ENCODE assay signal across 7 cellular contexts in genomic region chr4:26372525-26373172, GRCh38. TPM values are rescaled to one million over a fixed set of nuclear protein-coding genes. Genes with fewer than 3 reads are reported as not detected.
A peak's percentile ranks its signal among the peaks of the same experiment; 100 is the strongest.
DNase-seq lines count a peak whose midpoint lies in the region; ATAC-seq and TF ChIP-seq lines count a peak whose summit lies in the region.

No MANE protein-coding gene starts in this region.

- intact Hi-C loops in esophagus squamous epithelium (cut with DNase I) = no loop called here

- no peaks in the 10 kb centered on the region for H3K27me3 ChIP-seq in esophagus squamous epithelium

- ATAC-seq in GM21717 (IDR thresholded peaks at IDR 0.05; ENCODE audit: unreplicated experiment) = peak; percentile 87

- H3K36me3 ChIP-seq in mesodermal cell (ENCODE audit: control insufficient read depth, insufficient read depth, low read length) (no peaks in the 10 kb centered on the region), esophagus squamous epithelium (no peaks in the 10 kb centered on the region)

- TF ChIP-seq POLR2A in esophagus squamous epithelium (IDR thresholded peaks at IDR 0.05) = no peak

- no peak overlapping the region for H3K4me3 ChIP-seq in GM12864 (ENCODE audit: low read depth, low read length)
- no peak overlapping the region for H3K4me3 ChIP-seq in astrocyte of the spinal cord (ENCODE audit: low read depth, low read length)
- no peak overlapping the region for H3K4me3 ChIP-seq in mesodermal cell (ENCODE audit: extremely low read depth, insufficient read depth, low read length, poor library complexity, severe bottlenecking)
- no peak overlapping the region for H3K4me3 ChIP-seq in esophagus squamous epithelium

- TF ChIP-seq CTCF in GM12864 (IDR thresholded peaks at IDR 0.05; ENCODE audit: low read depth, low read length, missing control alignments) (no peak), astrocyte of the spinal cord (IDR thresholded peaks at IDR 0.05; ENCODE audit: low read depth, low read length) (no peak), esophagus squamous epithelium (IDR thresholded peaks at IDR 0.05) (no peak)

- 100% methylated on average over 2 of the region's 5 CpGs; no CpG with 5 or more reads in 1 of the 2 experiments for WGBS in mesodermal cell (ENCODE audit: insufficient coverage in 2 of 2), 2 experiments
- 24 to 29% methylated on average over 5 of the region's 5 CpGs for WGBS in esophagus squamous epithelium, 2 donors

- DNase-seq in GM12864 (ENCODE audit: low read depth) = peak; percentile 72
- DNase-seq in KBM-7 = peak; percentile 83
- DNase-seq in SK-MEL-5 (ENCODE audit: low read depth, low spot score) = peak; percentile 30
- peak; percentile 84 for DNase-seq in astrocyte of the spinal cord (ENCODE audit: low read depth, low spot score)
- no peak for DNase-seq in esophagus squamous epithelium (lab: John Stamatoyannopoulos, UW)

- H3K27ac ChIP-seq in mesodermal cell (ENCODE audit: low read depth, low read length, severe bottlenecking) (peak overlapping the region; percentile 64), esophagus squamous epithelium (no peak overlapping the region)

- in situ Hi-C loops in KBM-7 (cut with MboI; ENCODE audit: low pct_unique_long_range_greater_than_20kb, low sequenced_read_pairs) (no loop called here), SK-MEL-5 (cut with HindIII; ENCODE audit: low pct_unique_long_range_greater_than_20kb, low sequenced_read_pairs) (no loop called here), astrocyte of the spinal cord (cut with HindIII; ENCODE audit: low sequenced_read_pairs) (no loop called here)

- H3K4me1 ChIP-seq in mesodermal cell (ENCODE audit: control insufficient read depth, insufficient read depth, low read length, poor library complexity, severe bottlenecking) = no peaks in the 10 kb centered on the region
- peaks cover 0 to 58% (median 9%) of the 10 kb centered on the region in 3 donors for H3K4me1 ChIP-seq in esophagus squamous epithelium

- H3K9me3 ChIP-seq in mesodermal cell (ENCODE audit: control insufficient read depth, low read length) (no peaks in the 10 kb centered on the region), esophagus squamous epithelium (no peaks in the 10 kb centered on the region)

RNA-seq across cellular contexts. Expression of gene RBPJ, which starts 51.8 kb away (rescaled TPM):
- total RNA-seq in SK-MEL-5 (2014; rRNA removed; shearing (Covaris generic)) = 45.0 and 46.2 TPM in 2 replicates
- 22.9 and 33.8 TPM in 2 replicates for polyA plus RNA-seq in SK-MEL-5 (2015; cell fraction: cytosol; rRNA removed)
- polyA plus RNA-seq in SK-MEL-5 (2015; cell fraction: nucleus; rRNA removed) = 80.7 and 118 TPM in 2 replicates
- polyA plus RNA-seq in mesodermal cell (2013, experiment 1 of 2) = 48.3 TPM
- 44.4 TPM for polyA plus RNA-seq in mesodermal cell (2013, experiment 2 of 2)
- total RNA-seq in esophagus squamous epithelium = 10 to 100 TPM; 28.7 to 65.6 (median 37.1) TPM
